Comparison of ENCODE assay signal across 17 cellular contexts in the genomic region with DNA sequence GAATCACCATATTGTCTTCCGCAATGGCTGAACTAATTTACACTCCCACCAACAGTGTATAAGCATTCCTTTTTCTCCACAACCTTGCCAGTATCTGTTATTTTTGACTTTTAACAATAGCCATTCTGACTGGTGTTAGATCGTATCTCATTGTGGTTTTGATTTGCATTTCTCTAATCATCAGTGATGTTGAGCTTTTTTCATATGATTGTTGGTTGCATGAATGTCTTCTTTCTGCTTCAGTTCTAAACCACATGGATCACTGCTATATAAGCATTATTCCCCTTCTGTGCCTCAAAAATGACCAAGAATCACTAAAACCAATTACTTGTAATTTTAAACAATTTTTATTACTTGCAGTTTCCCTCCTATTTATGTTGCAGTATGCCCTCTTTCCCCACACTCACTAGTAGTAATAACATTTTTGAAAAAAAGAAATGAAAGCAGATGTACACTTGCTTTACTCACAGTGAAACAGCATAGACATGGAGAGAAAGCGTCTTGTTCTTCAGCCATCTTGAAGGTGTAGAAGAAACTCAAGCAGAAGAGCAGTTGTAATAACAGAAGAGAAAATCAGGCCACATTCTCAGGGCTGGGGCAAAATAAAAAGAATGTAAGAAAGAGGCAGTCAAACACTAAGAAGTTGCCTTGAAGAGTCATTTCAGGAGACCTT. TPM values are rescaled to one million over a fixed set of nuclear protein-coding genes. Genes with fewer than 3 reads are reported as not detected.
DNase-seq lines count a peak whose midpoint lies in the region; ATAC-seq and TF ChIP-seq lines count a peak whose summit lies in the region.
"Had no signal": no experiment of that assay in that cellular context is flagged by ENCODE, and none has a peak within 500 bp of the region (broad histone marks: within the 10 kb centered on the region; RNA-seq: fewer than 3 reads in every experiment).

No MANE protein-coding gene starts in this region.

- peak overlapping the region; percentile 8 for H3K4me3 Mint-ChIP-seq in activated B cell treated with CpG ODN at 0.5 μM for 24 hours
- H3K4me3 Mint-ChIP-seq: neural crest cell had no signal

- no peak overlapping the region for H3K4me3 ChIP-seq in osteoblast (ENCODE audit: insufficient read depth, low read length)
- H3K4me3 ChIP-seq: dorsolateral prefrontal cortex, lung had no signal

- no peaks in the 10 kb centered on the region for H3K9me3 ChIP-seq in osteoblast (ENCODE audit: low read depth, low read length)

- H3K9me3 Mint-ChIP-seq in activated B cell treated with CpG ODN at 0.5 μM for 24 hours: no peaks in the 10 kb centered on the region
- H3K9me3 Mint-ChIP-seq: neural crest cell had no signal

- H3K27me3 Mint-ChIP-seq in activated B cell treated with CpG ODN at 0.5 μM for 24 hours: no peaks in the 10 kb centered on the region

- DNase-seq in activated B cell treated with CpG ODN at 0.5 μM for 24 hours (no peak), activated T-cell treated with anti-CD3 and anti-CD28 coated beads for 4 hours (no peak), NCI-H510A (lab: John Stamatoyannopoulos, UW) (no peak), osteoblast (ENCODE audit: insufficient read length, low spot score, missing footprints) (no peak)
- DNase-seq: activated CD4-positive, alpha-beta T cell treated with anti-CD3 and anti-CD28 coated beads for 4 hours; AML-193; dorsolateral prefrontal cortex; NCI-H226; T-helper 1 cell had no signal

- no peaks in the 10 kb centered on the region for H4K20me1 ChIP-seq in osteoblast (ENCODE audit: insufficient read depth, low read length)

- no peaks in the 10 kb centered on the region for H3K79me2 ChIP-seq in osteoblast (ENCODE audit: insufficient read depth, low read length)

- POLR2A ChIA-PET in activated B cell treated with CpG ODN at 0.5 μM for 24 hours (lab: Charles Lee): interaction anchor here (0.6 kb wide), 1 partner anchor 95 kb away, joined by 6 read pairs; no protein-coding TSS in a partner anchor

- H2AFZ ChIP-seq in osteoblast (ENCODE audit: low read length): no peak overlapping the region

- intact Hi-C loops in activated B cell treated with CpG ODN at 0.5 μM for 24 hours (cut with micrococcal nuclease): loop anchor here (5.0 kb wide), 1 partner anchor 38 kb away; no protein-coding TSS in a partner anchor

- no peaks in the 10 kb centered on the region for H3K4me1 ChIP-seq in osteoblast (ENCODE audit: insufficient read depth, low read length)

- H3K27me3 ChIP-seq in osteoblast (ENCODE audit: insufficient read depth, low read length): no peaks in the 10 kb centered on the region

- H3K36me3 Mint-ChIP-seq in activated B cell treated with CpG ODN at 0.5 μM for 24 hours (ENCODE audit: low read depth): no peaks in the 10 kb centered on the region

- CTCF ChIA-PET in activated B cell treated with CpG ODN at 0.5 μM for 24 hours (lab: Charles Lee): no interaction called here

- peaks cover 45% of the 10 kb centered on the region for H3K4me1 Mint-ChIP-seq in activated B cell treated with CpG ODN at 0.5 μM for 24 hours
- H3K4me1 Mint-ChIP-seq: neural crest cell had no signal

- no peak overlapping the region for H3K4me2 ChIP-seq in osteoblast (ENCODE audit: insufficient read depth, low read length)

- ATAC-seq in GM18502 (IDR thresholded peaks at IDR 0.05; ENCODE audit: poor library complexity, unreplicated experiment) (peak; percentile 51), GM21447 (IDR thresholded peaks at IDR 0.05; ENCODE audit: unreplicated experiment) (peak; percentile 37), HG03064 (IDR thresholded peaks at IDR 0.05; ENCODE audit: low read depth, unreplicated experiment) (peak; percentile 44), activated B cell treated with CpG ODN at 0.5 μM for 24 hours (ENCODE audit: low read depth) (no peak), HG03108 (IDR thresholded peaks at IDR 0.05; ENCODE audit: unreplicated experiment) (no peak)
- ATAC-seq: HepG2 had no signal

- H3K27ac ChIP-seq in osteoblast (ENCODE audit: low read depth, low read length): no peak overlapping the region

- TF ChIP-seq CTCF in activated B cell treated with CpG ODN at 0.5 μM for 24 hours (IDR thresholded peaks at IDR 0.05) (no peak), osteoblast (IDR thresholded peaks at IDR 0.05; ENCODE audit: extremely low read depth, low read depth, low read length) (no peak)

- H3K27ac Mint-ChIP-seq in activated B cell treated with CpG ODN at 0.5 μM for 24 hours: peak overlapping the region; percentile 9

- H3K36me3 ChIP-seq in osteoblast (ENCODE audit: insufficient read depth, low read length): no peaks in the 10 kb centered on the region

RNA-seq across cellular contexts. Expression of a gene that starts 4.5 kb away (rescaled TPM):
- total RNA-seq in activated B cell treated with CpG ODN at 0.5 μM for 24 hours (not detected in 2 replicates), osteoblast (not detected in 2 replicates)
- total RNA-seq: HepG2, lung, neural crest cell, subcutaneous adipose tissue had no signal

Comparison
In these comparisons a context has a peak if more than half of its experiments do, and no peak if none do; other contexts are left out.
1. ATAC-seq: peak in GM18502 (single experiment), GM21447 (single experiment) and HG03064 (single experiment); none in activated B cell treated with CpG ODN at 0.5 μM for 24 hours (single experiment) and HG03108 (single experiment).